In the genomic region with DNA sequence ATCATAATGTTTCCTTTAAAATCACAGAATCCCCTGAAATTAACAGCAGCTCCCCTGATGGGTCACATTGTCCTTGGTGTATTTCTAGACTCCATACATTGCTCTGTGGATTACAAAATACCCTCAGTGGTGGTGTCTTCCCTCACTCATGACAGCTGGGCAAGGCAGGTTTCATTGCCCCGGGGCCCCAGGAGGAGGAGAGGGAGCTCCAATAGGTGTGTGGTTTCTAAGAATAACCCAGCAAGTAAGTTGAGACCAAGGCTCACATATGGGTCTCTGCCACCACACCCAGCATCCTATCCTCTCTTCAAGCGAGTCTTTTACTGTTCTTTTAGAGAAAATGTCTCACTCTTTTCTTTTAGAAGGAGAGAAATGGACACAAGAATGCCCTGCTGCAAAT, we compare ENCODE assay signal across 18 cellular contexts.
DNase-seq lines count a peak whose midpoint lies in the region; ATAC-seq, FAIRE-seq and TF ChIP-seq lines count a peak whose summit lies in the region.
"Had no signal": no experiment of that assay in that cellular context is flagged by ENCODE, and none has a peak within 500 bp of the region (broad histone marks: within the 10 kb centered on the region; RNA-seq: fewer than 3 reads in every experiment).

No MANE protein-coding gene starts in this region.

- CTCF ChIA-PET in MCF 10A (lab: Yijun Ruan, JAX): no interaction called here

- H3K4me1 ChIP-seq in breast epithelium (no peaks in the 10 kb centered on the region), esophagus muscularis mucosa (no peaks in the 10 kb centered on the region), psoas muscle (peaks cover 20% of the 10 kb centered on the region)
- H3K4me1 ChIP-seq: Caco-2 had no signal

- no peak for TF ChIP-seq EP300 in esophagus muscularis mucosa (IDR thresholded peaks at IDR 0.05)

- H3K27me3 Mint-ChIP-seq in MCF 10A (ENCODE audit: insufficient read depth, unreplicated experiment): peaks cover 9% of the 10 kb centered on the region

- H3K36me3 ChIP-seq in breast epithelium: no peaks in the 10 kb centered on the region
- peaks cover 0 to 35% (median 0%) of the 10 kb centered on the region in 4 donors for H3K36me3 ChIP-seq in esophagus muscularis mucosa
- peaks cover 0 to 4% of the 10 kb centered on the region in 2 donors for H3K36me3 ChIP-seq in psoas muscle (ENCODE audit: insufficient read depth in 1 of 2, low read depth in 1 of 2)
- H3K36me3 ChIP-seq: BLaER1 had no signal

- no TSS peak for BruUV-seq in MCF 10A (replicated peaks; lab: Mats Ljungman, UMichigan)

- WGBS in esophagus muscularis mucosa: 45% methylated on average over 2 of the region's 2 CpGs
- 39 to 49% (median 44%) methylated on average over 2 of the region's 2 CpGs for WGBS in psoas muscle, 3 donors

- H3K27ac Mint-ChIP-seq in MCF 10A (ENCODE audit: low read depth, unreplicated experiment): no peak overlapping the region
- H3K27ac Mint-ChIP-seq: CD8-positive, alpha-beta memory T cell; GM23338 had no signal

- H3K27me3 ChIP-seq in breast epithelium (no peaks in the 10 kb centered on the region), esophagus muscularis mucosa (no peaks in the 10 kb centered on the region), psoas muscle (ENCODE audit: insufficient read depth in 3 of 3, low read length in 2 of 3) (no peaks in the 10 kb centered on the region)
- H3K27me3 ChIP-seq: BLaER1 had no signal

- no peaks in the 10 kb centered on the region for H3K4me1 Mint-ChIP-seq in MCF 10A (ENCODE audit: insufficient read depth, unreplicated experiment)
- H3K4me1 Mint-ChIP-seq: CD8-positive, alpha-beta memory T cell; GM23338 had no signal

- H3K4me3 Mint-ChIP-seq in MCF 10A (ENCODE audit: unreplicated experiment): no peak overlapping the region
- H3K4me3 Mint-ChIP-seq: CD8-positive, alpha-beta memory T cell; GM23338 had no signal

- H3K27ac ChIP-seq in breast epithelium: no peak overlapping the region
- H3K27ac ChIP-seq in esophagus muscularis mucosa (replicated peaks in 1 of 4): no peak overlapping the region
- peak overlapping the region; percentile 87 for H3K27ac ChIP-seq in psoas muscle
- H3K27ac ChIP-seq: 22Rv1, BLaER1 had no signal

- FAIRE-seq in HTR-8/SVneo (lab: Jason Lieb, UNC): no peak
- FAIRE-seq: GM12892 had no signal

- no peaks in the 10 kb centered on the region for H3K36me3 Mint-ChIP-seq in MCF 10A (ENCODE audit: insufficient read depth, unreplicated experiment)

- H3K9me3 ChIP-seq in breast epithelium (no peaks in the 10 kb centered on the region), esophagus muscularis mucosa (no peaks in the 10 kb centered on the region), psoas muscle (no peaks in the 10 kb centered on the region)
- H3K9me3 ChIP-seq: BLaER1, Caco-2 had no signal

- intact Hi-C loops in MCF 10A (cut with micrococcal nuclease): no loop called here
- intact Hi-C loops in breast epithelium (cut with DNase I; ENCODE audit: low total_unique reads): no loop called here
- intact Hi-C loops in esophagus muscularis mucosa (cut with DNase I): no loop called here
- intact Hi-C loops in psoas muscle (cut with DNase I): no loop called here

- POLR2A ChIA-PET in MCF 10A (lab: Yijun Ruan, JAX): interaction anchor here (0.6 kb wide), 1 partner anchor 53 kb away, joined by 3 read pairs; no protein-coding TSS in a partner anchor

- DNase-seq in MCF 10A (ENCODE audit: unreplicated experiment) (peak; percentile 36), breast epithelium (ENCODE audit: low spot score in 2 of 2) (no peak), esophagus muscularis mucosa (ENCODE audit: extremely low spot score) (peak; percentile 79), psoas muscle (no peak), SW 1271 (lab: John Stamatoyannopoulos, UW) (no peak), NCI-H1694 (lab: John Stamatoyannopoulos, UW) (no peak), HTR-8/SVneo (ENCODE audit: insufficient read length, low spot score) (no peak)
- no peak for DNase-seq in activated naive CD4-positive, alpha-beta T cell treated with Interleukin-2 at 50 U/mL for 16 hours
- DNase-seq: AML-193; Caco-2; CD8-positive, alpha-beta memory T cell; DND-41; GDM1; H7 had no signal

- no peak overlapping the region for H3K4me3 ChIP-seq in breast epithelium
- no peak overlapping the region for H3K4me3 ChIP-seq in esophagus muscularis mucosa
- H3K4me3 ChIP-seq in psoas muscle: peak overlapping the region; percentile 53
- H3K4me3 ChIP-seq: BLaER1, GM23338 had no signal

- TF ChIP-seq CTCF in MCF 10A (IDR thresholded peaks at IDR 0.05; ENCODE audit: unreplicated experiment) (no peak), breast epithelium (IDR thresholded peaks at IDR 0.05) (no peak), esophagus muscularis mucosa (IDR thresholded peaks at IDR 0.05) (no peak), psoas muscle (IDR thresholded peaks at IDR 0.05) (no peak)

- no peaks in the 10 kb centered on the region for H3K9me3 Mint-ChIP-seq in MCF 10A (ENCODE audit: unreplicated experiment)
- H3K9me3 Mint-ChIP-seq: GM23338 had no signal

- ATAC-seq in psoas muscle: peak; percentile 64 to 85 (median 83)
- ATAC-seq: GM23338 had no signal

- TF ChIP-seq POLR2A in breast epithelium (IDR thresholded peaks at IDR 0.05) (no peak), esophagus muscularis mucosa (IDR thresholded peaks at IDR 0.05; ENCODE audit: low read depth) (no peak)

Comparison
In these comparisons a context has a peak if more than half of its experiments do, and no peak if none do; other contexts are left out.
1. DNase-seq: peak in MCF 10A (single experiment) and esophagus muscularis mucosa (single experiment); none in breast epithelium (0 of 2), psoas muscle (0 of 2), activated naive CD4-positive, alpha-beta T cell treated with Interleukin-2 at 50 U/mL for 16 hours (single experiment), SW 1271 (0 of 2), NCI-H1694 (single experiment) and HTR-8/SVneo (single experiment).